In the genomic region with DNA sequence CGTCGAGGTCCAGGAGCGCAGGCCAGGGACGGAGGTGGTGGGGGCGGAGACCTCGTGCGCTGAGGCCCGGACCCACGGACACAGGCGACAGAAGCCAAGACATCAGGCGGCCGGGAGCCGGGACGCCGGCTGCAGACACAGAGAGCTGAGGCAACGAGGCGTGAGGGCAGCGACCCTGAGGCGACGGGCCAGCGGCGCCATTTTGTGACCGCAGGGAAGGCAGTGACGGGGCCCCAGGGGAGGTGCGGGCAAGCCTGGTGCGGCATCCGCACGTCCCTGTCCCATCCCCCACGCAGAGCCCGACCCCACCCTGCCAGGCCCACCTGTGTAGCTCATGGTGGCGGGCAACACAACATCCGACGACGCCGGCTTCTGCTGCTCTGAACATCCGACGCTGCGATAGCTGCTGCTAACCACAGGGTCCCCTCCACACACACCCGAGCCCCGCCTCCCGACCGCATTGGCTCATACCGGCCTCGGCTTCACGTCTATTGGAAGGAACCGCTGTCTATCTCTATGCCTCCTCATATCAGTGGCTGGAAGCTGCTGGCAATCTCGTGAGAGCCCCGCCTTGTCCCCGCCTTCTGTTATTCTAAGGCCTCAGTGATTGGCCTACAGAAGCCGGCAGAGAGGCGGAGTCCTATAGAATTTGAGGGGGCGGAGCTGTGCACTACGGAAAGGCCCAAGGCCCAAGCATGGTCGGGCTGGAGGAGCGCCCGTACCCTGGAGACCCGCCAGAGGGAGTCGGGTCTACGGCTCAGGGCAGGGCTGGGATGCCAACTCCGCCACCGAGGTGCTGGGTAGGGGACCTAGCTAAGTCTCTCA, we compare ENCODE assay signal across 8 cellular contexts. TPM values are rescaled to one million over a fixed set of nuclear protein-coding genes. Genes with fewer than 3 reads are reported as not detected.
DNase-seq lines count a peak whose midpoint lies in the region; ATAC-seq, FAIRE-seq and TF ChIP-seq lines count a peak whose summit lies in the region.

TSS of gene AKAP8L (minus strand) at position 401 of the 825 bp plus-strand sequence. CDS start at position 336, 65 bp downstream.

- no peaks in the 10 kb centered on the region for H3K27me3 ChIP-seq in OCI-LY3 (ENCODE audit: low read depth, low read length)

- H4K20me1 ChIP-seq in OCI-LY3 (ENCODE audit: insufficient read depth, low read length) = peaks cover 19% of the 10 kb centered on the region

- ATAC-seq in GM21515 (IDR thresholded peaks at IDR 0.05; ENCODE audit: unreplicated experiment) = peak; percentile 87

- H3K36me3 ChIP-seq in OCI-LY3 (replicated peaks; ENCODE audit: low read depth, low read length) (peaks cover 29% of the 10 kb centered on the region), mesodermal cell (ENCODE audit: control insufficient read depth, insufficient read depth, low read length) (peaks cover 56% of the 10 kb centered on the region)

- WGBS in mesodermal cell (ENCODE audit: insufficient coverage in 2 of 2), 2 experiments = 1% methylated on average over 54 to 61 of the region's 61 CpGs

- H3K4me1 ChIP-seq in OCI-LY3 (ENCODE audit: low read length) (peaks cover 18% of the 10 kb centered on the region), mesodermal cell (ENCODE audit: control insufficient read depth, insufficient read depth, low read length, poor library complexity, severe bottlenecking) (peaks cover 7% of the 10 kb centered on the region)

- peak within 1 kb of the TSS; percentile 56; the same call in 1 of the 2 replicates for H2AFZ ChIP-seq in OCI-LY3 (ENCODE audit: low read depth, low read length)

- peak within 1 kb of the TSS; percentile 31 for H3K27ac ChIP-seq in OCI-LY3 (ENCODE audit: low read length)
- H3K27ac ChIP-seq in mesodermal cell (ENCODE audit: low read depth, low read length, severe bottlenecking) = peak within 1 kb of the TSS; percentile 84

- peak within 1 kb of the TSS; percentile 90 for H3K4me3 ChIP-seq in OCI-LY3 (ENCODE audit: low read length)
- H3K4me3 ChIP-seq in mesodermal cell (ENCODE audit: extremely low read depth, insufficient read depth, low read length, poor library complexity, severe bottlenecking) = peak within 1 kb of the TSS; percentile 98

- peaks cover 51% of the 10 kb centered on the region for H3K79me2 ChIP-seq in OCI-LY3 (ENCODE audit: low read length)

- DNase-seq in DMS 273 treated with DMSO at 0.1 percent for 48 hours (lab: John Stamatoyannopoulos, UW) = peak; percentile 99
- peak; percentile 99 for DNase-seq in HuH-7 (ENCODE audit: low spot score)
- peak; percentile 96 for DNase-seq in activated CD8-positive, alpha-beta memory T cell treated with anti-CD3 and anti-CD28 coated beads, Interleukin-2, amount 50 U/mL, for 48 hours
- DNase-seq in stimulated activated CD8-positive, alpha-beta memory T cell treated with anti-CD3 and anti-CD28 coated beads, Interleukin-15, amount 100 ng/mL, for 4 hours (ENCODE audit: low read depth in 2 of 2) = peak; percentile 94 to 99

- no peaks in the 10 kb centered on the region for H3K9me3 ChIP-seq in OCI-LY3 (ENCODE audit: insufficient read depth, low read length)
- no peaks in the 10 kb centered on the region for H3K9me3 ChIP-seq in mesodermal cell (ENCODE audit: control insufficient read depth, low read length)

- TF ChIP-seq CTCF in OCI-LY3 (IDR thresholded peaks at IDR 0.05; ENCODE audit: low read depth, low read length) = peak; percentile 75

- peak; percentile 99 for FAIRE-seq in endometrium (lab: Jason Lieb, UNC)

- H3K9ac ChIP-seq in OCI-LY3 (ENCODE audit: low read length) = peak within 1 kb of the TSS; percentile 89

- H3K4me2 ChIP-seq in OCI-LY3 (ENCODE audit: low read length) = peak within 1 kb of the TSS; percentile 89

RNA-seq across cellular contexts. Expression of gene AKAP8L, which starts in this region (rescaled TPM):
- 105 TPM for polyA plus RNA-seq in mesodermal cell (2013, experiment 1 of 2)
- 91.0 TPM for polyA plus RNA-seq in mesodermal cell (2013, experiment 2 of 2)

Comparison
In these comparisons a context has a peak if more than half of its experiments do, and no peak if none do; other contexts are left out.
1. Peak in every context shown above with its lines: DNase-seq, ATAC-seq, H3K4me3 ChIP-seq and H3K27ac ChIP-seq.